9 cellular contexts compared by ENCODE assay signal in the genomic region with DNA sequence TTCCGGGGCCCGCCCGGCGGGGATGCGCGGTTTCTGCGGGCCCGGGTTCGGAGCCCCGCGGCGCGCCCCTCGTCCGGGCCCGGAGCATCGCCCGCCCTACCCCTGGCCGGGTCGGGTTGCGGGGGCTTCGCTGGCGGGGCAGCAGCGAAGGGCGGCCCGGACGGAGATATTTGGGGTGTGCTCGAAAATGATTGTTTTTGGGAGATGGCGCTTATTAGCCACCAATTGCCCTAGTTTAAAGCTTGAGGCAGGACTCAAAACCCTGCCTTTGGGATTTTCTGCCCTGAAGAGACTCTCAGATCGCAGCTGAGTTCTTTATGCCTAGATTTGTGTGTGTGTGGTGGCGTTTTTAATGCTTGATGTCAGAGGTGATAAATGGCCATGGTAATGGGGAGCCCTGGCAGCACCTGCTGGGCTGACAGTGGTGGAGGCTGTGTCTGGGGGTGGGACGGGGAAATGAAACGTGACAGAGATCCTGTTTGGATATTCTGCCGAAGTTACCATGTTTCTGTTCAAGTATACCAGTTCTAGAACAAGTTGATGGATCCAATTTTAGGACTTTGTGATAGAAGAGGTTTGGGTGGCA. TPM values are rescaled to one million over a fixed set of nuclear protein-coding genes. Genes with fewer than 3 reads are reported as not detected.
DNase-seq lines count a peak whose midpoint lies in the region; ATAC-seq and TF ChIP-seq lines count a peak whose summit lies in the region.
"Had no signal": no experiment of that assay in that cellular context is flagged by ENCODE, and none has a peak within 500 bp of the region (broad histone marks: within the 10 kb centered on the region; RNA-seq: fewer than 3 reads in every experiment).

No MANE protein-coding gene starts in this region.

- H3K4me1 ChIP-seq in CD8-positive, alpha-beta memory T cell (ENCODE audit: insufficient read depth, low read length) = peaks cover 40% of the 10 kb centered on the region
- H3K4me1 ChIP-seq in SJCRH30 (no peaks in the 10 kb centered on the region; the same call in 1 of the 2 replicates), mucosa of stomach (ENCODE audit: control insufficient read depth, insufficient read depth, low read length) (peaks cover 19% of the 10 kb centered on the region), upper lobe of right lung (peaks cover 26% of the 10 kb centered on the region)

- no peaks in the 10 kb centered on the region for H3K36me3 ChIP-seq in CD8-positive, alpha-beta memory T cell (ENCODE audit: insufficient read depth, low read length)
- H3K36me3 ChIP-seq in SJCRH30 (no peaks in the 10 kb centered on the region), mucosa of stomach (ENCODE audit: control insufficient read depth, insufficient read depth, low read length) (no peaks in the 10 kb centered on the region), upper lobe of right lung (no peaks in the 10 kb centered on the region)

- POLR2A ChIA-PET in CD8-positive, alpha-beta memory T cell (lab: Charles Lee) = interaction anchor here (0.7 to 1.6 kb wide), 5 partner anchors 21 to 186 kb away, joined by 3 to 9 read pairs (median 4); a partner anchor contains a TSS

- peaks cover 0 to 4% (median 0%) of the 10 kb centered on the region in 3 donors for H3K36me3 Mint-ChIP-seq in CD8-positive, alpha-beta memory T cell

- TF ChIP-seq CTCF in upper lobe of right lung (IDR thresholded peaks at IDR 0.05) = no peak

- H3K27ac ChIP-seq in CD8-positive, alpha-beta memory T cell (ENCODE audit: low read depth, low read length) = peak overlapping the region; percentile 53
- peak overlapping the region; percentile 27; the same call in 1 of the 2 replicates for H3K27ac ChIP-seq in SJCRH30
- H3K27ac ChIP-seq in cingulate gyrus (ENCODE audit: low read depth, low read length) = peak overlapping the region; percentile 73
- H3K27ac ChIP-seq in upper lobe of right lung = peak overlapping the region; percentile 58

- CTCF ChIA-PET in CD8-positive, alpha-beta memory T cell (lab: Charles Lee) = interaction anchor here (0.6 to 5.2 kb wide), 23 partner anchors 9 to 254 kb away, joined by 3 to 57 read pairs (median 6); a partner anchor contains a TSS

- no peaks in the 10 kb centered on the region for H3K27me3 ChIP-seq in CD8-positive, alpha-beta memory T cell (ENCODE audit: insufficient read depth, low read length, poor library complexity, severe bottlenecking)
- H3K27me3 ChIP-seq in SJCRH30 (no peaks in the 10 kb centered on the region), mucosa of stomach (ENCODE audit: control insufficient read depth, insufficient read depth, low read length) (no peaks in the 10 kb centered on the region), upper lobe of right lung (no peaks in the 10 kb centered on the region)

- H3K4me3 ChIP-seq in CD8-positive, alpha-beta memory T cell (ENCODE audit: low read length) = peak overlapping the region; percentile 88
- H3K4me3 ChIP-seq in SJCRH30 (peak overlapping the region; percentile 76), mucosa of stomach (ENCODE audit: low read length) (peak overlapping the region; percentile 57), upper lobe of right lung (peak overlapping the region; percentile 81)

- intact Hi-C loops in upper lobe of right lung (cut with DNase I) = no loop called here

- H3K27ac Mint-ChIP-seq in CD8-positive, alpha-beta memory T cell = peak overlapping the region; percentile 73 to 96 (median 88)

- H3K27me3 Mint-ChIP-seq in CD8-positive, alpha-beta memory T cell = no peaks in the 10 kb centered on the region

- peak overlapping the region; percentile 86 to 99 (median 91) for H3K4me3 Mint-ChIP-seq in CD8-positive, alpha-beta memory T cell

- DNase-seq in CD8-positive, alpha-beta memory T cell = peak in 2 of 5 donors; percentile 30 to 55
- DNase-seq in SJCRH30 (peak; percentile 4 to 18), upper lobe of right lung (no peak), SKM-1 (lab: John Stamatoyannopoulos, UW; ENCODE audit: unreplicated experiment) (no peak)
- DNase-seq in effector CD4-positive, alpha-beta T cell = no peak

- peak; percentile 24 for ATAC-seq in GM21723 (IDR thresholded peaks at IDR 0.05; ENCODE audit: unreplicated experiment)
- ATAC-seq in upper lobe of right lung = no peak

- peak overlapping the region; percentile 78 for H3K9ac ChIP-seq in mucosa of stomach (ENCODE audit: low read length)

- H3K4me1 Mint-ChIP-seq in CD8-positive, alpha-beta memory T cell = peaks cover 65 to 74% (median 71%) of the 10 kb centered on the region in 3 donors

- no peaks in the 10 kb centered on the region for H3K9me3 ChIP-seq in CD8-positive, alpha-beta memory T cell (ENCODE audit: low read length)
- H3K9me3 ChIP-seq in SJCRH30 (replicated peaks) (no peaks in the 10 kb centered on the region), mucosa of stomach (ENCODE audit: control insufficient read depth, low read length) (no peaks in the 10 kb centered on the region), upper lobe of right lung (no peaks in the 10 kb centered on the region)

- no peaks in the 10 kb centered on the region for H3K9me3 Mint-ChIP-seq in CD8-positive, alpha-beta memory T cell

RNA-seq across cellular contexts. Expression of a gene that starts 0.6 kb away (rescaled TPM):
- 1 to 10 TPM; 5.5 to 5.9 TPM for total RNA-seq in CD8-positive, alpha-beta memory T cell
- polyA plus RNA-seq in CD8-positive, alpha-beta memory T cell = 12.2 TPM
- total RNA-seq in SJCRH30 (2014; rRNA removed; shearing (Covaris generic)) = 10.9 and 11.5 TPM in 2 replicates
- 8.2 TPM for total RNA-seq in upper lobe of right lung

RNA-seq across cellular contexts. Expression of a gene that starts 44.5 kb away (rescaled TPM):
- total RNA-seq in CD8-positive, alpha-beta memory T cell = not detected
- polyA plus RNA-seq in CD8-positive, alpha-beta memory T cell = not detected
- 0.15 and 0.26 TPM in 2 replicates for total RNA-seq in SJCRH30 (2014; rRNA removed; shearing (Covaris generic))
- total RNA-seq in upper lobe of right lung = 20.1 TPM
- total RNA-seq: T-helper 1 cell treated with Interleukin-12 subunit alpha and Interleukin-12 subunit beta and Interleukin-4 antibody, amounts not matched to agents 30 ng/mL and 1 ng/mL, for 36 hours had no signal

RNA-seq across cellular contexts. Expression of a gene that starts 58.8 kb away (rescaled TPM):
- total RNA-seq in CD8-positive, alpha-beta memory T cell = 10 to 100 TPM; 64.2 to 64.8 TPM
- polyA plus RNA-seq in CD8-positive, alpha-beta memory T cell = 91.2 TPM
- total RNA-seq in SJCRH30 (2014; rRNA removed; shearing (Covaris generic)) = 60.4 and 63.7 TPM in 2 replicates
- 49.6 TPM for total RNA-seq in upper lobe of right lung

Comparison
In these comparisons a context has a peak if more than half of its experiments do, and no peak if none do; other contexts are left out.
1. DNase-seq: peak in SJCRH30 (2 of 2); none in upper lobe of right lung (single experiment), SKM-1 (single experiment) and effector CD4-positive, alpha-beta T cell (single experiment).
2. RNA of a gene that starts 44.5 kb away (total RNA-seq): 20.1 TPM in upper lobe of right lung (single experiment); 0.15 to 0.26 TPM in SJCRH30 and not detected in CD8-positive, alpha-beta memory T cell; every median in the first group is over 10 times any median in the second.
3. Peak in every context shown above with its lines, with median percentiles within 50 percentile points of each other: H3K27ac ChIP-seq and H3K4me3 ChIP-seq.